In genomic region chr18:36700955-36701354, GRCh38 we compare ENCODE assay signal across 16 cellular contexts.
DNase-seq lines count a peak whose midpoint lies in the region; ATAC-seq and TF ChIP-seq lines count a peak whose summit lies in the region.
"Had no signal": no experiment of that assay in that cellular context is flagged by ENCODE, and none has a peak within 500 bp of the region (broad histone marks: within the 10 kb centered on the region; RNA-seq: fewer than 3 reads in every experiment).

No MANE protein-coding gene starts in this region.

- intact Hi-C loops in psoas muscle (cut with DNase I): no loop called here

- H3K27ac ChIP-seq in psoas muscle: peak overlapping the region; percentile 1
- H3K27ac ChIP-seq: BLaER1, C4-2B had no signal

- no peaks in the 10 kb centered on the region for H3K4me1 ChIP-seq in psoas muscle
- H3K4me1 ChIP-seq: BLaER1, Caco-2 had no signal

- ATAC-seq in psoas muscle: peak in 1 of 4 donors; percentile 16
- ATAC-seq in GM21717 (IDR thresholded peaks at IDR 0.05; ENCODE audit: unreplicated experiment): no peak
- ATAC-seq in GM21737 (IDR thresholded peaks at IDR 0.05; ENCODE audit: unreplicated experiment): no peak
- ATAC-seq: CD8-positive, alpha-beta T cell had no signal

- DNase-seq in epithelial cell of proximal tubule (ENCODE audit: low read depth): peak; percentile 57
- peak; percentile 9 for DNase-seq in kidney tubule cell (ENCODE audit: low spot score)
- DNase-seq in psoas muscle: no peak
- DNase-seq in NCI-H526 (lab: John Stamatoyannopoulos, UW): no peak
- no peak for DNase-seq in AML-193 (lab: John Stamatoyannopoulos, UW)
- DNase-seq: Caco-2; CD4-positive, CD25-positive, alpha-beta regulatory T cell; CD8-positive, alpha-beta T cell; DMS153; DND-41; H7; HCEC 1CT had no signal

- 49 to 69% (median 58%) methylated on average over 4 of the region's 4 CpGs for WGBS in psoas muscle, 3 donors

- TF ChIP-seq CTCF in epithelial cell of proximal tubule (conservative IDR thresholded peaks at IDR 0.05; ENCODE audit: low read depth, low read length) (no peak), psoas muscle (IDR thresholded peaks at IDR 0.05) (no peak)

- H3K36me3 ChIP-seq in psoas muscle (ENCODE audit: insufficient read depth in 1 of 2, low read depth in 1 of 2): no peaks in the 10 kb centered on the region
- H3K36me3 ChIP-seq: BLaER1 had no signal

- H3K4me3 ChIP-seq in epithelial cell of proximal tubule (ENCODE audit: low read depth, low read length): no peak overlapping the region
- H3K4me3 ChIP-seq in psoas muscle: no peak overlapping the region
- H3K4me3 ChIP-seq: BLaER1 had no signal

- H3K9me3 ChIP-seq in psoas muscle: no peaks in the 10 kb centered on the region
- H3K9me3 ChIP-seq: BLaER1, Caco-2 had no signal

- no peaks in the 10 kb centered on the region for H3K27me3 ChIP-seq in psoas muscle (ENCODE audit: insufficient read depth in 3 of 3, low read length in 2 of 3)
- H3K27me3 ChIP-seq: BLaER1 had no signal

Comparison
In these comparisons a context has a peak if more than half of its experiments do, and no peak if none do; other contexts are left out.
1. DNase-seq: peak in epithelial cell of proximal tubule (single experiment) and kidney tubule cell (single experiment); none in psoas muscle (0 of 2), NCI-H526 (0 of 2) and AML-193 (0 of 2).